In the genomic region with DNA sequence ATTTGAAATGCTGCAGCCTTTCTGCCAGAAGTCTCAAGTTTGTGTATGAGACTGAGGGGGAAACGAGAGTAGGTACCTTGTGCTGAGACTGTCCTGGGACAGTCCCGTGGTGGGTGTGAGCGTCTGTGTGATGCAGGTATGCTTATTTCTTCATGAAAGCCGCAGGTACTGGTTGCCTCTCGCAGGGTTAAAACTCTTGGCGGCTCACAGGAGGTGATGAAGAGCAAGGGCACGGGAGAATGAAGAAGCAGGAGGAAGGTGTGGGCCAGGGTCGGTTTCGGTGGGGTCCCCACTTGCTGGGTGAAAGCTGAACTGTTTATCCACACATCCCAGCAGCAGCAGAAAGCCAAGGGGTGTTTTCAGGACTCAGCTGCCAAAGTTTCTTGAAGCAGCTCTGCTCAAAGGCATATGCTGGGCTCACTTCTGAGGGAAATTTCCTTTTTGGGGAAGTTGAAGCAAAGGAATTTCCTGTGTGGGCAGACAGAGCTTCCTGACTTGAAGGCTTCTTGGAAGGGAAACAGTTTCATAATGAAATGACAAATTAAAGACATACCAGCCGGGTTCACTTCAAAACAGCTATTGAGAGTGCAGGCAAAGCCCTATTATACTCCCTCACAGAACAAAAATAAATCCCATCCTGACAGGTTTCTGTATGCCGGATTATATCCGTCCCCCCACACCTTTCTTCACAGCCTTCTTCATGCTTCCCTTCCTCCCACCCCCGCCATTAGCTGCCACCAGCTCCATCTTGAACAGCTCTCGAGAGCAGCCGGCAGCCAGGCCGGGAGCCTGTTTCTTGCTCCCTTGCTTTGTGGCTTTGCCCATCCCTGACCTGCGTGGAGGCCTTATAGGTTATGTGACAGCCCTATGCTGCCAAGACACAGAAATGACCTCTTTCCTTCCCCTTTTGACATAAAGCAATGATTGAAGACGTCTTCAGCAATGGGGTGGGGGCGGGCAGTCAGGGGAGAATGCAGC, we compare ENCODE assay signal across 9 cellular contexts.
DNase-seq lines count a peak whose midpoint lies in the region; ATAC-seq and TF ChIP-seq lines count a peak whose summit lies in the region.
"Had no signal": no experiment of that assay in that cellular context is flagged by ENCODE, and none has a peak within 500 bp of the region (broad histone marks: within the 10 kb centered on the region; RNA-seq: fewer than 3 reads in every experiment).

No MANE protein-coding gene starts in this region.

- no peaks in the 10 kb centered on the region for H3K36me3 ChIP-seq in neural progenitor cell
- no peaks in the 10 kb centered on the region for H3K36me3 ChIP-seq in thyroid gland

- H3K27ac ChIP-seq in neural progenitor cell (no peak overlapping the region), thyroid gland (peak overlapping the region in 2 of 3 donors; percentile 44 to 51)
- H3K27ac ChIP-seq: A549 had no signal

- peak overlapping the region; percentile 3 for H3K4me3 Mint-ChIP-seq in activated CD4-positive, alpha-beta T cell treated with anti-CD3 and anti-CD28 coated beads, Interleukin-2, amount 10 ng/mL, durations not matched to agents 7 days and 5 days
- peak overlapping the region; percentile 13 to 35 for H3K4me3 Mint-ChIP-seq in effector memory CD8-positive, alpha-beta T cell
- H3K4me3 Mint-ChIP-seq in neural progenitor cell, result no peak overlapping the region

- H3K4me1 Mint-ChIP-seq in activated CD4-positive, alpha-beta T cell treated with anti-CD3 and anti-CD28 coated beads, Interleukin-2, amount 10 ng/mL, durations not matched to agents 7 days and 5 days, result peaks cover 86% of the 10 kb centered on the region
- H3K4me1 Mint-ChIP-seq in effector memory CD8-positive, alpha-beta T cell (ENCODE audit: low read depth in 2 of 2), result peaks cover 39 to 52% of the 10 kb centered on the region in 2 donors
- peaks cover 25% of the 10 kb centered on the region for H3K4me1 Mint-ChIP-seq in neural progenitor cell

- WGBS in thyroid gland, 2 donors, result 66 to 78% methylated on average over 19 of the region's 19 CpGs

- peaks cover 32% of the 10 kb centered on the region for H3K36me3 Mint-ChIP-seq in activated CD4-positive, alpha-beta T cell treated with anti-CD3 and anti-CD28 coated beads, Interleukin-2, amount 10 ng/mL, durations not matched to agents 7 days and 5 days (ENCODE audit: low read depth)
- peaks cover 5% of the 10 kb centered on the region for H3K36me3 Mint-ChIP-seq in effector memory CD8-positive, alpha-beta T cell (ENCODE audit: insufficient read depth)
- H3K36me3 Mint-ChIP-seq in neural progenitor cell, result no peaks in the 10 kb centered on the region

- H4K20me1 ChIP-seq in neural progenitor cell (ENCODE audit: low read depth), result no peaks in the 10 kb centered on the region

- intact Hi-C loops in thyroid gland (cut with DNase I), result no loop called here

- H3K9me3 ChIP-seq in neural progenitor cell (ENCODE audit: low read depth) (no peaks in the 10 kb centered on the region), thyroid gland (no peaks in the 10 kb centered on the region)
- H3K9me3 ChIP-seq: A549 had no signal

- H3K27ac Mint-ChIP-seq in activated CD4-positive, alpha-beta T cell treated with anti-CD3 and anti-CD28 coated beads, Interleukin-2, amount 10 ng/mL, durations not matched to agents 7 days and 5 days, result peak overlapping the region; percentile 76
- H3K27ac Mint-ChIP-seq in effector memory CD8-positive, alpha-beta T cell, result peak overlapping the region; percentile 48 to 83
- peak overlapping the region; percentile 19 for H3K27ac Mint-ChIP-seq in neural progenitor cell

- H3K27me3 Mint-ChIP-seq in activated CD4-positive, alpha-beta T cell treated with anti-CD3 and anti-CD28 coated beads, Interleukin-2, amount 10 ng/mL, durations not matched to agents 7 days and 5 days, result no peaks in the 10 kb centered on the region
- no peaks in the 10 kb centered on the region for H3K27me3 Mint-ChIP-seq in effector memory CD8-positive, alpha-beta T cell
- H3K27me3 Mint-ChIP-seq in neural progenitor cell (ENCODE audit: insufficient read depth, low read depth), result no peaks in the 10 kb centered on the region

- DNase-seq in activated CD4-positive, alpha-beta T cell treated with anti-CD3 and anti-CD28 coated beads for 24 hours (ENCODE audit: low read depth in 2 of 2), result peak; percentile 56 to 57
- DNase-seq in activated CD4-positive, alpha-beta T cell treated with anti-CD3 and anti-CD28 coated beads for 1 hour, result no peak
- peak; percentile 25 for DNase-seq in activated CD4-positive, alpha-beta T cell treated with anti-CD3 and anti-CD28 coated beads, Interleukin-2, amount 10 ng/mL, durations not matched to agents 7 days and 5 days
- no peak for DNase-seq in effector memory CD8-positive, alpha-beta T cell
- DNase-seq in neural progenitor cell (ENCODE audit: low spot score), result no peak
- DNase-seq in thyroid gland, result no peak
- DNase-seq in NK-92 treated with Interleukin-12 subunit alpha and Interleukin-12 subunit beta, amount 100 ng/mL, for 24 hours (lab: John Stamatoyannopoulos, UW), result no peak

- TF ChIP-seq CTCF in neural progenitor cell (IDR thresholded peaks at IDR 0.05) (no peak), thyroid gland (IDR thresholded peaks at IDR 0.05) (no peak)

- H3F3A ChIP-seq in neural progenitor cell (ENCODE audit: low read depth), result no peaks in the 10 kb centered on the region

- H3K9ac ChIP-seq in neural progenitor cell, result no peak overlapping the region

- CTCF ChIA-PET in activated CD4-positive, alpha-beta T cell treated with anti-CD3 and anti-CD28 coated beads, Interleukin-2, amount 10 ng/mL, durations not matched to agents 7 days and 5 days (lab: Charles Lee), result interaction anchor here (0.7 to 2.1 kb wide), 6 partner anchors 8 to 258 kb away, joined by 3 to 6 read pairs (median 4); no protein-coding TSS in a partner anchor

- no peaks in the 10 kb centered on the region for H3K79me2 ChIP-seq in neural progenitor cell (ENCODE audit: low read depth)

- POLR2A ChIA-PET in activated CD4-positive, alpha-beta T cell treated with anti-CD3 and anti-CD28 coated beads, Interleukin-2, amount 10 ng/mL, durations not matched to agents 7 days and 5 days (lab: Charles Lee), result no interaction called here

- no peaks in the 10 kb centered on the region for H3K9me3 Mint-ChIP-seq in activated CD4-positive, alpha-beta T cell treated with anti-CD3 and anti-CD28 coated beads, Interleukin-2, amount 10 ng/mL, durations not matched to agents 7 days and 5 days
- no peaks in the 10 kb centered on the region for H3K9me3 Mint-ChIP-seq in effector memory CD8-positive, alpha-beta T cell
- H3K9me3 Mint-ChIP-seq in neural progenitor cell, result no peaks in the 10 kb centered on the region

- H3K27me3 ChIP-seq in neural progenitor cell (no peaks in the 10 kb centered on the region), thyroid gland (no peaks in the 10 kb centered on the region)

- H3K4me3 ChIP-seq in neural progenitor cell, result no peak overlapping the region
- H3K4me3 ChIP-seq in thyroid gland (replicated peaks in 1 of 3), result no peak overlapping the region
- H3K4me3 ChIP-seq: A549 had no signal

- peak; percentile 72 for ATAC-seq in HG03432 (IDR thresholded peaks at IDR 0.05; ENCODE audit: unreplicated experiment)
- peak; percentile 69 for ATAC-seq in effector memory CD8-positive, alpha-beta T cell (replicated peaks)
- ATAC-seq: A549 had no signal

- H2AFZ ChIP-seq in neural progenitor cell (replicated peaks), result no peak overlapping the region

- H3K4me2 ChIP-seq in neural progenitor cell, result no peak overlapping the region
- H3K4me2 ChIP-seq: A549 had no signal

- TF ChIP-seq POLR2A in thyroid gland (IDR thresholded peaks at IDR 0.05), result no peak

- peaks cover 9% of the 10 kb centered on the region for H3K4me1 ChIP-seq in neural progenitor cell
- H3K4me1 ChIP-seq in thyroid gland, result peaks cover 0 to 56% of the 10 kb centered on the region in 2 donors
- H3K4me1 ChIP-seq: A549 had no signal

Comparison
In these comparisons a context has a peak if more than half of its experiments do, and no peak if none do; other contexts are left out.
1. DNase-seq: peak in activated CD4-positive, alpha-beta T cell treated with anti-CD3 and anti-CD28 coated beads for 24 hours (2 of 2) and activated CD4-positive, alpha-beta T cell treated with anti-CD3 and anti-CD28 coated beads, Interleukin-2, amount 10 ng/mL, durations not matched to agents 7 days and 5 days (single experiment); none in activated CD4-positive, alpha-beta T cell treated with anti-CD3 and anti-CD28 coated beads for 1 hour (single experiment), effector memory CD8-positive, alpha-beta T cell (0 of 3), neural progenitor cell (single experiment), thyroid gland (0 of 2) and NK-92 treated with Interleukin-12 subunit alpha and Interleukin-12 subunit beta, amount 100 ng/mL, for 24 hours (single experiment).
2. H3K27ac Mint-ChIP-seq: peak in every context shown above with its lines; median percentile 76 in activated CD4-positive, alpha-beta T cell treated with anti-CD3 and anti-CD28 coated beads, Interleukin-2, amount 10 ng/mL, durations not matched to agents 7 days and 5 days; 66 in effector memory CD8-positive, alpha-beta T cell; 19 in neural progenitor cell.